In genomic region chr12:95022477-95022876, GRCh38 we compare ENCODE assay signal across 20 cellular contexts.
"Had no signal": no experiment of that assay in that cellular context is flagged by ENCODE, and none has a peak within 500 bp of the region (broad histone marks: within the 10 kb centered on the region; RNA-seq: fewer than 3 reads in every experiment).

No MANE protein-coding gene starts in this region.

- H3K4me2 ChIP-seq: smooth muscle cell had no signal

- DNase-seq: activated naive CD4-positive, alpha-beta T cell; activated naive CD8-positive, alpha-beta T cell treated with anti-CD3 and anti-CD28 coated beads for 36 hours; activated T-cell treated with anti-CD3 and anti-CD28 coated beads, Interleukin-2, amount 50 U/mL, for 4 hours; amygdala; cerebellar nuclear complex; effector CD4-positive, alpha-beta T cell; naive thymus-derived CD4-positive, alpha-beta T cell; sigmoid colon; stimulated activated CD4-positive, alpha-beta T cell treated with anti-CD3 and anti-CD28 coated beads, Interleukin-15, amount 100 ng/mL, for 24 hours; stomach; T1000 had no signal

- H3K27ac Mint-ChIP-seq: activated naive CD8-positive, alpha-beta T cell treated with anti-CD3 and anti-CD28 coated beads for 36 hours; activated T-helper 2 cell treated with anti-CD3 and anti-CD28 coated beads, Interferon-gamma antibody, Interleukin-2, Interleukin-4, amounts not matched to agents 10 μg/mL and 5 μg/mL and 100 μg/mL, durations not matched to agents 14 hours and 24 hours and 36 hours; dendritic cell treated with granulocyte-macrophage colony-stimulating factor and Interleukin-4, amounts not matched to agents 40 ng/mL and 50 ng/mL, for 4 days; stimulated activated memory B cell treated with anti-CD40 and anti-IgM and Interleukin-4, amounts not matched to agents 10 μg/mL and 1 μg/mL and 100 μg/mL, for 72 hours; WTC11 had no signal

- H3K27me3 Mint-ChIP-seq: activated naive CD8-positive, alpha-beta T cell treated with anti-CD3 and anti-CD28 coated beads for 36 hours; dendritic cell treated with granulocyte-macrophage colony-stimulating factor and Interleukin-4, amounts not matched to agents 40 ng/mL and 50 ng/mL, for 4 days; naive thymus-derived CD4-positive, alpha-beta T cell; stimulated activated memory B cell treated with anti-CD40 and anti-IgM and Interleukin-4, amounts not matched to agents 10 μg/mL and 1 μg/mL and 100 μg/mL, for 72 hours had no signal

- H3K4me1 Mint-ChIP-seq: activated naive CD8-positive, alpha-beta T cell treated with anti-CD3 and anti-CD28 coated beads for 36 hours; WTC11 had no signal

- H3K4me3 ChIP-seq: lung, sigmoid colon, smooth muscle cell, stomach, suprapubic skin, tibial nerve had no signal

- H3K9me3 ChIP-seq: sigmoid colon, stomach, suprapubic skin, tibial nerve had no signal

- H3K4me3 Mint-ChIP-seq: activated naive CD8-positive, alpha-beta T cell treated with anti-CD3 and anti-CD28 coated beads for 36 hours; activated T-cell treated with anti-CD3 and anti-CD28 coated beads, Interleukin-2, amount 50 U/mL, for 4 hours; dendritic cell treated with granulocyte-macrophage colony-stimulating factor and Interleukin-4, amounts not matched to agents 40 ng/mL and 50 ng/mL, for 4 days; naive thymus-derived CD4-positive, alpha-beta T cell; stimulated activated memory B cell treated with anti-CD40 and anti-IgM and Interleukin-4, amounts not matched to agents 10 μg/mL and 1 μg/mL and 100 μg/mL, for 72 hours; WTC11 had no signal

- H3K4me1 ChIP-seq: sigmoid colon, stomach, suprapubic skin, tibial nerve had no signal

- H3K27me3 ChIP-seq: sigmoid colon, stomach, suprapubic skin, tibial nerve had no signal

- H3K9me3 Mint-ChIP-seq: activated naive CD8-positive, alpha-beta T cell treated with anti-CD3 and anti-CD28 coated beads for 36 hours; activated T-cell treated with anti-CD3 and anti-CD28 coated beads, Interleukin-2, amount 50 U/mL, for 4 hours; activated T-helper 2 cell treated with anti-CD3 and anti-CD28 coated beads, Interferon-gamma antibody, Interleukin-2, Interleukin-4, amounts not matched to agents 10 μg/mL and 5 μg/mL and 100 μg/mL, durations not matched to agents 14 hours and 24 hours and 36 hours; dendritic cell treated with granulocyte-macrophage colony-stimulating factor and Interleukin-4, amounts not matched to agents 40 ng/mL and 50 ng/mL, for 4 days; naive thymus-derived CD4-positive, alpha-beta T cell; stimulated activated memory B cell treated with anti-CD40 and anti-IgM and Interleukin-4, amounts not matched to agents 10 μg/mL and 1 μg/mL and 100 μg/mL, for 72 hours; WTC11 had no signal

- ATAC-seq: activated T-cell treated with anti-CD3 and anti-CD28 coated beads, Interleukin-2, amount 50 U/mL, for 4 hours; left lobe of liver; naive thymus-derived CD4-positive, alpha-beta T cell; stimulated activated memory B cell treated with anti-CD40 and anti-IgM and Interleukin-4, amounts not matched to agents 10 μg/mL and 1 μg/mL and 100 μg/mL, for 72 hours; WTC11 had no signal

- H3K27ac ChIP-seq: sigmoid colon, stomach, suprapubic skin, tibial nerve had no signal
